8 cellular contexts compared by ENCODE assay signal in genomic region chr1:48093696-48094518, GRCh38.
DNase-seq lines count a peak whose midpoint lies in the region; ATAC-seq, FAIRE-seq and TF ChIP-seq lines count a peak whose summit lies in the region.

No MANE protein-coding gene starts in this region.

- peak; percentile 93 for TF ChIP-seq CTCF in C4-2B (conservative IDR thresholded peaks at IDR 0.05)

- H3K9me3 Mint-ChIP-seq in naive B cell = peaks cover 0 to 9% (median 3%) of the 10 kb centered on the region in 7 donors

- ATAC-seq in HG03432 (IDR thresholded peaks at IDR 0.05; ENCODE audit: unreplicated experiment) (peak; percentile 99), naive B cell (ENCODE audit: low read depth in 2 of 2) (peak; percentile 55 to 57)

- peaks cover 7 to 10% (median 9%) of the 10 kb centered on the region in 3 donors for H3K4me1 Mint-ChIP-seq in naive B cell

- H3K4me1 ChIP-seq in effector memory CD4-positive, alpha-beta T cell (ENCODE audit: control insufficient read depth, insufficient read depth, low read length, poor library complexity, severe bottlenecking) = peaks cover 4% of the 10 kb centered on the region

- peak; percentile 82 for FAIRE-seq in GM19239 (lab: Jason Lieb, UNC)

- no peaks in the 10 kb centered on the region for H3K36me3 ChIP-seq in effector memory CD4-positive, alpha-beta T cell (ENCODE audit: control insufficient read depth, insufficient read depth, low read length)

- peak overlapping the region in 2 of 6 donors; percentile 14 to 44 for H3K27ac Mint-ChIP-seq in naive B cell

- H3K36me3 Mint-ChIP-seq in naive B cell = no peaks in the 10 kb centered on the region

- peak overlapping the region; percentile 25 for H3K4me3 ChIP-seq in effector memory CD4-positive, alpha-beta T cell (ENCODE audit: insufficient read depth, low read depth, low read length, poor library complexity, severe bottlenecking)

- H3K4me3 Mint-ChIP-seq in naive B cell = peak overlapping the region; percentile 2 to 79 (median 65)

- peaks cover 8% of the 10 kb centered on the region for H3K27me3 ChIP-seq in effector memory CD4-positive, alpha-beta T cell (replicated peaks; ENCODE audit: control insufficient read depth, insufficient read depth, low read length, poor library complexity, severe bottlenecking)

- peak; percentile 80 for DNase-seq in GM19239 (ENCODE audit: insufficient read length, low spot score)
- peak; percentile 36 for DNase-seq in NCI-H460 (ENCODE audit: extremely low read depth, low read depth)
- DNase-seq in activated CD4-positive, alpha-beta T cell treated with anti-CD3 and anti-CD28 coated beads, Interleukin-2, amount 50 U/mL, for 4 hours = peak; percentile 60 to 64
- DNase-seq in effector memory CD4-positive, alpha-beta T cell = peak; percentile 18 to 41 (median 23)
- peak; percentile 50 for DNase-seq in naive B cell
- peak; percentile 33 for DNase-seq in stimulated activated naive CD4-positive, alpha-beta T cell treated with Interleukin-2 at 50 U/mL for 16 hours (lab: John Stamatoyannopoulos, UW)

- peaks cover 65 to 82% (median 78%) of the 10 kb centered on the region in 3 donors for H3K27me3 Mint-ChIP-seq in naive B cell

- H3K9me3 ChIP-seq in effector memory CD4-positive, alpha-beta T cell (ENCODE audit: control insufficient read depth, low read length) = no peaks in the 10 kb centered on the region

- peak overlapping the region; percentile 16; the same call in 1 of the 2 replicates for H3K27ac ChIP-seq in C4-2B
- no peak overlapping the region for H3K27ac ChIP-seq in effector memory CD4-positive, alpha-beta T cell (ENCODE audit: insufficient read depth, low read length, poor library complexity, severe bottlenecking)

Comparison
In these comparisons a context has a peak if more than half of its experiments do, and no peak if none do; other contexts are left out.
1. DNase-seq: peak in every context shown above with its lines; median percentile 80 in GM19239; 62 in activated CD4-positive, alpha-beta T cell treated with anti-CD3 and anti-CD28 coated beads, Interleukin-2, amount 50 U/mL, for 4 hours; 50 in naive B cell; 36 in NCI-H460; 33 in stimulated activated naive CD4-positive, alpha-beta T cell treated with Interleukin-2 at 50 U/mL for 16 hours; 23 in effector memory CD4-positive, alpha-beta T cell.